Comparison of ENCODE assay signal across 15 cellular contexts in the genomic region with DNA sequence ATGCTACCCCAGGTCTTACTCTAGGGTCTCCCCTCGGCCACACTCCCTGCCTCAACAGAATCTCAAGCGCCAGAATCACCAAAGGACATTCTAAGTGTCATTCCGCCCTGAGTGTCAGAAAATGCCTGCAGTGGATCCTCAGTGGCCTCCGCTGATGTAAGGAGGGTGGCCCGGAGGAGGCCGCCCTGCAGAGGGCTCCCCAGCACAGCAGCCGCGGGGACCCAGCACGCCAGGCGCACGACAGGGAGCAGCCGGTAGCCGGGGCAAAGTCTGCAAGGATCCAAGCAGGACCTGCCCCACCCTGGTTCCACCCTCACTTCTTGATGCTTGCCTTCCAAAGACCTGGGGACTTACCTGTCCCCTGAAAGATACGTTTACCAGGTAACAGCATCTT. TPM values are rescaled to one million over a fixed set of nuclear protein-coding genes. Genes with fewer than 3 reads are reported as not detected.
DNase-seq lines count a peak whose midpoint lies in the region; ATAC-seq and TF ChIP-seq lines count a peak whose summit lies in the region.
"Had no signal": no experiment of that assay in that cellular context is flagged by ENCODE, and none has a peak within 500 bp of the region (broad histone marks: within the 10 kb centered on the region; RNA-seq: fewer than 3 reads in every experiment).

No MANE protein-coding gene starts in this region.

- POLR2A ChIA-PET in activated naive CD8-positive, alpha-beta T cell treated with anti-CD3 and anti-CD28 coated beads, Interleukin-2, amount 10 ng/mL, durations not matched to agents 7 days and 5 days (lab: Charles Lee): no interaction called here
- POLR2A ChIA-PET in WTC11 (lab: Charles Lee): no interaction called here

- H3K36me3 ChIP-seq in lower lobe of right lung (no peaks in the 10 kb centered on the region), transverse colon (no peaks in the 10 kb centered on the region)
- H3K36me3 ChIP-seq: ascending aorta had no signal

- no peaks in the 10 kb centered on the region for H3K36me3 Mint-ChIP-seq in activated naive CD8-positive, alpha-beta T cell treated with anti-CD3 and anti-CD28 coated beads, Interleukin-2, amount 10 ng/mL, durations not matched to agents 7 days and 5 days
- no peaks in the 10 kb centered on the region for H3K36me3 Mint-ChIP-seq in activated naive CD8-positive, alpha-beta T cell treated with anti-CD3 and anti-CD28 coated beads, Interleukin-2, amount 50 U/mL, for 24 hours (ENCODE audit: low read depth)
- H3K36me3 Mint-ChIP-seq in WTC11: no peaks in the 10 kb centered on the region
- H3K36me3 Mint-ChIP-seq: stimulated activated effector memory CD8-positive, alpha-beta T cell treated with anti-CD3 and anti-CD28 coated beads, Interleukin-12 subunit alpha, Interleukin-12 subunit beta, amount 100 ng/mL, for 72 hours had no signal

- intact Hi-C loops in lower lobe of right lung (cut with DNase I): no loop called here
- intact Hi-C loops in transverse colon (cut with DNase I; ENCODE audit: low total_unique reads): no loop called here

- H3K27me3 ChIP-seq in lower lobe of right lung (ENCODE audit: low read depth): no peaks in the 10 kb centered on the region
- H3K27me3 ChIP-seq in transverse colon: no peaks in the 10 kb centered on the region
- H3K27me3 ChIP-seq: ascending aorta had no signal

- 42% methylated on average over 14 of the region's 14 CpGs; no CpG with 5 or more reads in 1 of the 2 donors for WGBS in transverse colon (ENCODE audit: low coverage in 1 of 2), 2 donors

- no peak for TF ChIP-seq POLR2A in transverse colon (IDR thresholded peaks at IDR 0.05)

- H3K4me1 ChIP-seq in lower lobe of right lung (no peaks in the 10 kb centered on the region), transverse colon (peaks cover 0 to 29% (median 24%) of the 10 kb centered on the region in 4 donors)
- H3K4me1 ChIP-seq: ascending aorta had no signal

- peaks cover 11% of the 10 kb centered on the region for H3K4me1 Mint-ChIP-seq in activated naive CD8-positive, alpha-beta T cell treated with anti-CD3 and anti-CD28 coated beads, Interleukin-2, amount 10 ng/mL, durations not matched to agents 7 days and 5 days
- H3K4me1 Mint-ChIP-seq in activated naive CD8-positive, alpha-beta T cell treated with anti-CD3 and anti-CD28 coated beads, Interleukin-2, amount 50 U/mL, for 24 hours: peaks cover 2% of the 10 kb centered on the region
- H3K4me1 Mint-ChIP-seq in WTC11: peaks cover 11% of the 10 kb centered on the region

- TF ChIP-seq CTCF in WTC11 (IDR thresholded peaks at IDR 0.05): no peak
- no peak for TF ChIP-seq CTCF in lower lobe of right lung (IDR thresholded peaks at IDR 0.05)
- peak in 4 of 5 experiments; percentile 20 to 52 (median 44) for TF ChIP-seq CTCF in transverse colon (IDR thresholded peaks at IDR 0.05)

- H3K4me3 ChIP-seq in lower lobe of right lung (no peak overlapping the region), transverse colon (peak overlapping the region in 1 of 4 donors; percentile 31)
- H3K4me3 ChIP-seq: ascending aorta had no signal

- in situ Hi-C loops in transverse colon (cut with MboI; ENCODE audit: low pct_ligation_motif_present in 1 of 4, low pct_unique_long_range_greater_than_20kb in 1 of 4, low sequenced_read_pairs in 3 of 4): no loop called here

- H3K27me3 Mint-ChIP-seq in activated naive CD8-positive, alpha-beta T cell treated with anti-CD3 and anti-CD28 coated beads, Interleukin-2, amount 10 ng/mL, durations not matched to agents 7 days and 5 days: peaks cover 2% of the 10 kb centered on the region
- no peaks in the 10 kb centered on the region for H3K27me3 Mint-ChIP-seq in activated naive CD8-positive, alpha-beta T cell treated with anti-CD3 and anti-CD28 coated beads, Interleukin-2, amount 50 U/mL, for 24 hours
- H3K27me3 Mint-ChIP-seq in WTC11 (ENCODE audit: low read depth): no peaks in the 10 kb centered on the region

- no peak for ATAC-seq in activated naive CD8-positive, alpha-beta T cell treated with anti-CD3 and anti-CD28 coated beads, Interleukin-2, amount 10 ng/mL, durations not matched to agents 7 days and 5 days (ENCODE audit: low read depth)
- ATAC-seq in activated naive CD8-positive, alpha-beta T cell treated with anti-CD3 and anti-CD28 coated beads, Interleukin-2, amount 50 U/mL, for 24 hours: no peak
- 0 out of 2 replicates have a peak, but pooled peaks have one; percentile 15 for ATAC-seq in WTC11
- no peak for ATAC-seq in lower lobe of right lung
- ATAC-seq in HG03457 (IDR thresholded peaks at IDR 0.05; ENCODE audit: unreplicated experiment): no peak
- no peak for ATAC-seq in GM18498 (IDR thresholded peaks at IDR 0.05; ENCODE audit: unreplicated experiment)
- ATAC-seq in HG02884 (IDR thresholded peaks at IDR 0.05; ENCODE audit: unreplicated experiment): no peak

- no peak overlapping the region for H3K27ac Mint-ChIP-seq in activated naive CD8-positive, alpha-beta T cell treated with anti-CD3 and anti-CD28 coated beads, Interleukin-2, amount 10 ng/mL, durations not matched to agents 7 days and 5 days
- H3K27ac Mint-ChIP-seq in activated naive CD8-positive, alpha-beta T cell treated with anti-CD3 and anti-CD28 coated beads, Interleukin-2, amount 50 U/mL, for 24 hours: no peak overlapping the region
- no peak overlapping the region for H3K27ac Mint-ChIP-seq in WTC11
- H3K27ac Mint-ChIP-seq: CD4-positive, alpha-beta T cell; HFFc6; stimulated activated effector memory CD8-positive, alpha-beta T cell treated with anti-CD3 and anti-CD28 coated beads, Interleukin-12 subunit alpha, Interleukin-12 subunit beta, amount 100 ng/mL, for 72 hours had no signal

- H3K9me3 ChIP-seq in lower lobe of right lung (no peaks in the 10 kb centered on the region), transverse colon (no peaks in the 10 kb centered on the region)
- H3K9me3 ChIP-seq: ascending aorta had no signal

- peak; percentile 23 for DNase-seq in activated naive CD8-positive, alpha-beta T cell treated with anti-CD3 and anti-CD28 coated beads, Interleukin-2, amount 10 ng/mL, durations not matched to agents 7 days and 5 days
- DNase-seq in activated naive CD8-positive, alpha-beta T cell treated with anti-CD3 and anti-CD28 coated beads, Interleukin-2, amount 50 U/mL, for 24 hours: no peak
- DNase-seq in WTC11 (ENCODE audit: low spot score) (no peak), lower lobe of right lung (peak; percentile 30), transverse colon (peak; percentile 91)
- DNase-seq: CD4-positive, alpha-beta T cell; HFFc6; NCI-H524 treated with DMSO at 0.1 percent for 48 hours; SW 1271 had no signal

- no peak overlapping the region for H3K27ac ChIP-seq in lower lobe of right lung
- peak overlapping the region; percentile 84 to 90 (median 86) for H3K27ac ChIP-seq in transverse colon
- H3K27ac ChIP-seq: ascending aorta, epithelial cell of prostate had no signal

- TF ChIP-seq EP300 in transverse colon (IDR thresholded peaks at IDR 0.05; ENCODE audit: low read depth): no peak

- no peak overlapping the region for H3K4me3 Mint-ChIP-seq in activated naive CD8-positive, alpha-beta T cell treated with anti-CD3 and anti-CD28 coated beads, Interleukin-2, amount 10 ng/mL, durations not matched to agents 7 days and 5 days
- no peak overlapping the region for H3K4me3 Mint-ChIP-seq in activated naive CD8-positive, alpha-beta T cell treated with anti-CD3 and anti-CD28 coated beads, Interleukin-2, amount 50 U/mL, for 24 hours
- no peak overlapping the region for H3K4me3 Mint-ChIP-seq in WTC11
- H3K4me3 Mint-ChIP-seq: CD4-positive, alpha-beta T cell; HFFc6; stimulated activated effector memory CD8-positive, alpha-beta T cell treated with anti-CD3 and anti-CD28 coated beads, Interleukin-12 subunit alpha, Interleukin-12 subunit beta, amount 100 ng/mL, for 72 hours had no signal

- CTCF ChIA-PET in WTC11 (lab: Charles Lee): no interaction called here

- H3K9me3 Mint-ChIP-seq in activated naive CD8-positive, alpha-beta T cell treated with anti-CD3 and anti-CD28 coated beads, Interleukin-2, amount 10 ng/mL, durations not matched to agents 7 days and 5 days: no peaks in the 10 kb centered on the region
- no peaks in the 10 kb centered on the region for H3K9me3 Mint-ChIP-seq in activated naive CD8-positive, alpha-beta T cell treated with anti-CD3 and anti-CD28 coated beads, Interleukin-2, amount 50 U/mL, for 24 hours
- H3K9me3 Mint-ChIP-seq in WTC11: no peaks in the 10 kb centered on the region
- H3K9me3 Mint-ChIP-seq: CD4-positive, alpha-beta T cell; HFFc6; stimulated activated effector memory CD8-positive, alpha-beta T cell treated with anti-CD3 and anti-CD28 coated beads, Interleukin-12 subunit alpha, Interleukin-12 subunit beta, amount 100 ng/mL, for 72 hours had no signal

TF ChIP-seq in WTC11, 78 proteins besides CTCF, POLR2A, EP300 and RAD21:
- TF ChIP-seq ELF4 (CRISPR knock-in tag; IDR thresholded peaks at IDR 0.05; ENCODE audit: low read depth) (no peak), GABPB1 (CRISPR knock-in tag; IDR thresholded peaks at IDR 0.05) (peak; percentile 84), ESRRA (CRISPR knock-in tag; IDR thresholded peaks at IDR 0.05; ENCODE audit: borderline replicate concordance) (no peak)

RNA-seq across cellular contexts. Expression of gene ID2, which starts 54.2 kb away (rescaled TPM):
- total RNA-seq in activated naive CD8-positive, alpha-beta T cell treated with anti-CD3 and anti-CD28 coated beads, Interleukin-2, amount 10 ng/mL, durations not matched to agents 7 days and 5 days: 100 to 1,000 TPM; 167 to 172 TPM
- 38.6 to 55.0 TPM (median 47.0 TPM) in 3 replicates for total RNA-seq in WTC11 (2021)
- total RNA-seq in lower lobe of right lung: 102 TPM
- total RNA-seq in transverse colon: 100 to 1,000 TPM; 329 to 437 (median 382) TPM

Comparison
In these comparisons a context has a peak if more than half of its experiments do, and no peak if none do; other contexts are left out.
1. DNase-seq: peak in activated naive CD8-positive, alpha-beta T cell treated with anti-CD3 and anti-CD28 coated beads, Interleukin-2, amount 10 ng/mL, durations not matched to agents 7 days and 5 days (single experiment), lower lobe of right lung (single experiment) and transverse colon (single experiment); none in activated naive CD8-positive, alpha-beta T cell treated with anti-CD3 and anti-CD28 coated beads, Interleukin-2, amount 50 U/mL, for 24 hours (single experiment) and WTC11 (single experiment).
2. CTCF ChIP-seq: peak in transverse colon (4 of 5); none in WTC11 (single experiment) and lower lobe of right lung (single experiment).